ENCODE assay signal across 1 cellular context in genomic region chr6:158042245-158042798, GRCh38.
TF ChIP-seq lines count a peak whose summit lies in the region.

No MANE protein-coding gene starts in this region.

TF ChIP-seq in K562, 482 proteins besides CTCF, POLR2A, EP300 and RAD21 (continued from another document and continues in another):
- TF ChIP-seq CHAMP1 (IDR thresholded peaks at IDR 0.05): no peak
- peak; percentile 90 for TF ChIP-seq SMARCE1 (IDR thresholded peaks at IDR 0.05)
- TF ChIP-seq TCF7L2 (IDR thresholded peaks at IDR 0.05; ENCODE audit: low read depth, low read length): no peak
- TF ChIP-seq ZSCAN32 (CRISPR knock-in tag; IDR thresholded peaks at IDR 0.05): 0 out of 2 replicates have a peak, but pooled peaks have one; percentile 5
- no peak for TF ChIP-seq RBM39 (optimal IDR thresholded peaks at IDR 0.05; ENCODE audit: low read depth, low read length)
- TF ChIP-seq MAZ (CRISPR knock-in tag; conservative IDR thresholded peaks at IDR 0.05 in 1 of 2, IDR thresholded peaks at IDR 0.05 in 1 of 2): peak in 1 of 2 experiments; percentile 50; a peak in 2 of 4 replicates
- TF ChIP-seq FOXA1 (IDR thresholded peaks at IDR 0.05; ENCODE audit: borderline replicate concordance): no peak
- TF ChIP-seq, protein P1, sequence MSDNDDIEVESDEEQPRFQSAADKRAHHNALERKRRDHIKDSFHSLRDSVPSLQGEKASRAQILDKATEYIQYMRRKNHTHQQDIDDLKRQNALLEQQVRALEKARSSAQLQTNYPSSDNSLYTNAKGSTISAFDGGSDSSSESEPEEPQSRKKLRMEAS (CRISPR knock-in tag; IDR thresholded peaks at IDR 0.05): peak; percentile 23; the same call in 1 of the 2 replicates
- no peak for TF ChIP-seq YBX1 (IDR thresholded peaks at IDR 0.05)
- no peak for TF ChIP-seq CSDE1 (IDR thresholded peaks at IDR 0.05)
- peak; percentile 84; the same call in 1 of the 2 replicates for TF ChIP-seq GATAD2B (IDR thresholded peaks at IDR 0.05; ENCODE audit: borderline replicate concordance)
- no peak for TF ChIP-seq ZNF79 (CRISPR knock-in tag; IDR thresholded peaks at IDR 0.05; ENCODE audit: low read depth)
- peak; percentile 83; the same call in 1 of the 2 replicates for TF ChIP-seq MTA3 (IDR thresholded peaks at IDR 0.05; ENCODE audit: borderline replicate concordance)
- TF ChIP-seq JUNB (CRISPR knock-in tag; conservative IDR thresholded peaks at IDR 0.05): 0 out of 2 replicates have a peak, but pooled peaks have one; percentile 39
- peak; percentile 94 for TF ChIP-seq ATF3 (IDR thresholded peaks at IDR 0.05)
- 0 out of 2 replicates have a peak, but pooled peaks have one; percentile 54 for TF ChIP-seq ATF3 (CRISPR knock-in tag; conservative IDR thresholded peaks at IDR 0.05)
- peak; percentile 76 for TF ChIP-seq ZNF589 (CRISPR knock-in tag; IDR thresholded peaks at IDR 0.05; ENCODE audit: low read depth)
- TF ChIP-seq, protein P2, sequence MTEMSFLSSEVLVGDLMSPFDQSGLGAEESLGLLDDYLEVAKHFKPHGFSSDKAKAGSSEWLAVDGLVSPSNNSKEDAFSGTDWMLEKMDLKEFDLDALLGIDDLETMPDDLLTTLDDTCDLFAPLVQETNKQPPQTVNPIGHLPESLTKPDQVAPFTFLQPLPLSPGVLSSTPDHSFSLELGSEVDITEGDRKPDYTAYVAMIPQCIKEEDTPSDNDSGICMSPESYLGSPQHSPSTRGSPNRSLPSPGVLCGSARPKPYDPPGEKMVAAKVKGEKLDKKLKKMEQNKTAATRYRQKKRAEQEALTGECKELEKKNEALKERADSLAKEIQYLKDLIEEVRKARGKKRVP (CRISPR knock-in tag; IDR thresholded peaks at IDR 0.05): peak; percentile 54; the same call in 1 of the 2 replicates
- no peak for TF ChIP-seq NR2C1 (IDR thresholded peaks at IDR 0.05)
- TF ChIP-seq NR2C1 (tag; IDR thresholded peaks at IDR 0.05): 0 out of 2 replicates have a peak, but pooled peaks have one; percentile 13
- no peak for TF ChIP-seq ATF1 (CRISPR knock-in tag; IDR thresholded peaks at IDR 0.05)
- TF ChIP-seq ATF1 (tag; IDR thresholded peaks at IDR 0.05): peak; percentile 63; the same call in 1 of the 2 replicates
- peak; percentile 83 for TF ChIP-seq SOX6 (IDR thresholded peaks at IDR 0.05)
- peak; percentile 46 for TF ChIP-seq FOS (IDR thresholded peaks at IDR 0.05; ENCODE audit: extremely low read depth, insufficient read length)
- TF ChIP-seq TCF3 (CRISPR knock-in tag; IDR thresholded peaks at IDR 0.05): peak; percentile 55; the same call in 1 of the 2 replicates
- peak; percentile 48 for TF ChIP-seq NEUROD1 (IDR thresholded peaks at IDR 0.05; ENCODE audit: borderline replicate concordance, low read depth, low read length, partially characterized antibody)
- TF ChIP-seq MED1 (CRISPR knock-in tag; IDR thresholded peaks at IDR 0.05; ENCODE audit: borderline replicate concordance): no peak
- TF ChIP-seq EGR1 (conservative IDR thresholded peaks at IDR 0.05): peak; percentile 72
- TF ChIP-seq SIX5 (IDR thresholded peaks at IDR 0.05; ENCODE audit: borderline replicate concordance in 1 of 2, insufficient read depth in 1 of 2, low read depth in 1 of 2, low read length in 2 of 2): no peak
- peak; percentile 70; the same call in 1 of the 2 replicates for TF ChIP-seq KLF6 (CRISPR knock-in tag; IDR thresholded peaks at IDR 0.05; ENCODE audit: borderline replicate concordance)
- TF ChIP-seq ZNF253 (CRISPR knock-in tag; conservative IDR thresholded peaks at IDR 0.05): no peak
- TF ChIP-seq, protein P3, sequence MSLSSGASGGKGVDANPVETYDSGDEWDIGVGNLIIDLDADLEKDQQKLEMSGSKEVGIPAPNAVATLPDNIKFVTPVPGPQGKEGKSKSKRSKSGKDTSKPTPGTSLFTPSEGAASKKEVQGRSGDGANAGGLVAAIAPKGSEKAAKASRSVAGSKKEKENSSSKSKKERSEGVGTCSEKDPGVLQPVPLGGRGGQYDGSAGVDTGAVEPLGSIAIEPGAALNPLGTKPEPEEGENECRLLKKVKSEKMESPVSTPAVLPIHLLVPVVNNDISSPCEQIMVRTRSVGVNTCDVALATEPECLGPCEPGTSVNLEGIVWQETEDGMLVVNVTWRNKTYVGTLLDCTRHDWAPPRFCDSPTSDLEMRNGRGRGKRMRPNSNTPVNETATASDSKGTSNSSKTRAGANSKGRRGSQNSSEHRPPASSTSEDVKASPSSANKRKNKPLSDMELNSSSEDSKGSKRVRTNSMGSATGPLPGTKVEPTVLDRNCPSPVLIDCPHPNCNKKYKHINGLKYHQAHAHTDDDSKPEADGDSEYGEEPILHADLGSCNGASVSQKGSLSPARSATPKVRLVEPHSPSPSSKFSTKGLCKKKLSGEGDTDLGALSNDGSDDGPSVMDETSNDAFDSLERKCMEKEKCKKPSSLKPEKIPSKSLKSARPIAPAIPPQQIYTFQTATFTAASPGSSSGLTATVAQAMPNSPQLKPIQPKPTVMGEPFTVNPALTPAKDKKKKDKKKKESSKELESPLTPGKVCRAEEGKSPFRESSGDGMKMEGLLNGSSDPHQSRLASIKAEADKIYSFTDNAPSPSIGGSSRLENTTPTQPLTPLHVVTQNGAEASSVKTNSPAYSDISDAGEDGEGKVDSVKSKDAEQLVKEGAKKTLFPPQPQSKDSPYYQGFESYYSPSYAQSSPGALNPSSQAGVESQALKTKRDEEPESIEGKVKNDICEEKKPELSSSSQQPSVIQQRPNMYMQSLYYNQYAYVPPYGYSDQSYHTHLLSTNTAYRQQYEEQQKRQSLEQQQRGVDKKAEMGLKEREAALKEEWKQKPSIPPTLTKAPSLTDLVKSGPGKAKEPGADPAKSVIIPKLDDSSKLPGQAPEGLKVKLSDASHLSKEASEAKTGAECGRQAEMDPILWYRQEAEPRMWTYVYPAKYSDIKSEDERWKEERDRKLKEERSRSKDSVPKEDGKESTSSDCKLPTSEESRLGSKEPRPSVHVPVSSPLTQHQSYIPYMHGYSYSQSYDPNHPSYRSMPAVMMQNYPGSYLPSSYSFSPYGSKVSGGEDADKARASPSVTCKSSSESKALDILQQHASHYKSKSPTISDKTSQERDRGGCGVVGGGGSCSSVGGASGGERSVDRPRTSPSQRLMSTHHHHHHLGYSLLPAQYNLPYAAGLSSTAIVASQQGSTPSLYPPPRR (CRISPR knock-in tag; IDR thresholded peaks at IDR 0.05; ENCODE audit: borderline replicate concordance): 0 out of 2 replicates have a peak, but pooled peaks have one; percentile 60
- TF ChIP-seq, protein P4, sequence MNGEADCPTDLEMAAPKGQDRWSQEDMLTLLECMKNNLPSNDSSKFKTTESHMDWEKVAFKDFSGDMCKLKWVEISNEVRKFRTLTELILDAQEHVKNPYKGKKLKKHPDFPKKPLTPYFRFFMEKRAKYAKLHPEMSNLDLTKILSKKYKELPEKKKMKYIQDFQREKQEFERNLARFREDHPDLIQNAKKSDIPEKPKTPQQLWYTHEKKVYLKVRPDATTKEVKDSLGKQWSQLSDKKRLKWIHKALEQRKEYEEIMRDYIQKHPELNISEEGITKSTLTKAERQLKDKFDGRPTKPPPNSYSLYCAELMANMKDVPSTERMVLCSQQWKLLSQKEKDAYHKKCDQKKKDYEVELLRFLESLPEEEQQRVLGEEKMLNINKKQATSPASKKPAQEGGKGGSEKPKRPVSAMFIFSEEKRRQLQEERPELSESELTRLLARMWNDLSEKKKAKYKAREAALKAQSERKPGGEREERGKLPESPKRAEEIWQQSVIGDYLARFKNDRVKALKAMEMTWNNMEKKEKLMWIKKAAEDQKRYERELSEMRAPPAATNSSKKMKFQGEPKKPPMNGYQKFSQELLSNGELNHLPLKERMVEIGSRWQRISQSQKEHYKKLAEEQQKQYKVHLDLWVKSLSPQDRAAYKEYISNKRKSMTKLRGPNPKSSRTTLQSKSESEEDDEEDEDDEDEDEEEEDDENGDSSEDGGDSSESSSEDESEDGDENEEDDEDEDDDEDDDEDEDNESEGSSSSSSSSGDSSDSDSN (IDR thresholded peaks at IDR 0.05; ENCODE audit: borderline replicate concordance in 1 of 2, low read depth in 2 of 2, low read length in 2 of 2): peak; percentile 13 to 82; a peak in 2 of 4 replicates
- 0 out of 2 replicates have a peak, but pooled peaks have one; percentile 10 for TF ChIP-seq MTA2 (IDR thresholded peaks at IDR 0.05; ENCODE audit: low read depth)
- TF ChIP-seq, protein P5, sequence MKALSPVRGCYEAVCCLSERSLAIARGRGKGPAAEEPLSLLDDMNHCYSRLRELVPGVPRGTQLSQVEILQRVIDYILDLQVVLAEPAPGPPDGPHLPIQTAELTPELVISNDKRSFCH (CRISPR knock-in tag; IDR thresholded peaks at IDR 0.05): no peak
- TF ChIP-seq, protein P5 (tag; IDR thresholded peaks at IDR 0.05): no peak
- no peak for TF ChIP-seq EWSR1 (IDR thresholded peaks at IDR 0.05; ENCODE audit: borderline replicate concordance, low read depth, partially characterized antibody)
- TF ChIP-seq KDM2B (CRISPR knock-in tag; IDR thresholded peaks at IDR 0.05): no peak
- 0 out of 2 replicates have a peak, but pooled peaks have one; percentile 6 for TF ChIP-seq ARID3B (CRISPR knock-in tag; IDR thresholded peaks at IDR 0.05; ENCODE audit: borderline replicate concordance)
- TF ChIP-seq NR4A1 (CRISPR knock-in tag; IDR thresholded peaks at IDR 0.05): 0 out of 2 replicates have a peak, but pooled peaks have one; percentile 7
- TF ChIP-seq NR4A1 (tag; IDR thresholded peaks at IDR 0.05): peak; percentile 85; the same call in 1 of the 2 replicates
- peak; percentile 52 for TF ChIP-seq GMEB1 (CRISPR knock-in tag; IDR thresholded peaks at IDR 0.05)
- TF ChIP-seq MECOM (CRISPR knock-in tag; IDR thresholded peaks at IDR 0.05): 0 out of 2 replicates have a peak, but pooled peaks have one; percentile 33
- no peak for TF ChIP-seq CEBPB (tag; IDR thresholded peaks at IDR 0.05)
- TF ChIP-seq SMAD4 (CRISPR knock-in tag; conservative IDR thresholded peaks at IDR 0.05): peak; percentile 67
- TF ChIP-seq ZEB2 (IDR thresholded peaks at IDR 0.05): peak; percentile 37; the same call in 1 of the 2 replicates
- peak; percentile 88 for TF ChIP-seq MYNN (IDR thresholded peaks at IDR 0.05)
- no peak for TF ChIP-seq MYNN (CRISPR knock-in tag; IDR thresholded peaks at IDR 0.05)
- peak; percentile 62; the same call in 1 of the 2 replicates for TF ChIP-seq CREB3 (tag; conservative IDR thresholded peaks at IDR 0.05; ENCODE audit: low read depth)
